In genomic region chr16:31423801-31424200, GRCh38 we compare ENCODE assay signal across 23 cellular contexts. TPM values are rescaled to one million over a fixed set of nuclear protein-coding genes. Genes with fewer than 3 reads are reported as not detected.
"Had no signal": no experiment of that assay in that cellular context is flagged by ENCODE, and none has a peak within 500 bp of the region (broad histone marks: within the 10 kb centered on the region; RNA-seq: fewer than 3 reads in every experiment).

No MANE protein-coding gene starts in this region.

- H3K4me1 ChIP-seq: foreskin keratinocyte had no signal

- DNase-seq: activated CD4-positive, alpha-beta T cell treated with anti-CD3 and anti-CD28 coated beads for 48 hours; activated naive CD4-positive, alpha-beta T cell; activated naive CD8-positive, alpha-beta T cell treated with anti-CD3 and anti-CD28 coated beads, Interleukin-2, amount 50 U/mL, for 24 hours; activated T-cell treated with anti-CD3 and anti-CD28 coated beads, Interleukin-2, amount 50 U/mL, for 24 hours; effector CD4-positive, alpha-beta T cell; foreskin keratinocyte; hippocampal formation; left colon; lower lobe of right lung; mesendoderm; stimulated activated CD4-positive, alpha-beta T cell treated with anti-CD3 and anti-CD28 coated beads, Interleukin-12 subunit alpha, Interleukin-12 subunit beta, amount 100 ng/mL, for 4 hours; stimulated activated CD4-positive, alpha-beta T cell treated with anti-CD3 and anti-CD28 coated beads, Interleukin-4, amount 100 ng/mL, for 4 hours had no signal

- H3K36me3 ChIP-seq: lower lobe of right lung, tibial artery had no signal

- H3K4me3 Mint-ChIP-seq: activated CD4-positive, alpha-beta memory T cell treated with anti-CD3 and anti-CD28 coated beads, Interleukin-2, amount 10 ng/mL, durations not matched to agents 7 days and 5 days; activated naive CD8-positive, alpha-beta T cell treated with anti-CD3 and anti-CD28 coated beads, Interleukin-2, amount 50 U/mL, for 24 hours; activated T-cell treated with anti-CD3 and anti-CD28 coated beads, Interleukin-2, amount 50 U/mL, for 24 hours; activated T-helper 17 cell treated with anti-CD3 and anti-CD28 coated beads, Interleukin-2, amount 50 U/mL, for 72 hours; dendritic cell treated with granulocyte-macrophage colony-stimulating factor and Interleukin-4, amounts not matched to agents 40 ng/mL and 50 ng/mL, for 4 days; stimulated activated naive CD8-positive, alpha-beta T cell treated with anti-CD3 and anti-CD28 coated beads, Interleukin-15, Interleukin-2, amounts not matched to agents 100 ng/mL and 50 ng/mL, for 24 hours had no signal

- H3K9me3 ChIP-seq: lower lobe of right lung, mucosa of descending colon, tibial artery had no signal

- ATAC-seq: activated naive CD8-positive, alpha-beta T cell treated with anti-CD3 and anti-CD28 coated beads, Interleukin-2, amount 50 U/mL, for 24 hours; foreskin keratinocyte; left colon; lower lobe of right lung; mucosa of descending colon had no signal

- H3K27ac ChIP-seq: foreskin keratinocyte, lower lobe of right lung, SK-N-MC, tibial artery had no signal

- H3K27ac Mint-ChIP-seq: activated naive CD8-positive, alpha-beta T cell treated with anti-CD3 and anti-CD28 coated beads, Interleukin-2, amount 50 U/mL, for 24 hours; activated T-cell treated with anti-CD3 and anti-CD28 coated beads, Interleukin-2, amount 50 U/mL, for 24 hours; activated T-helper 17 cell treated with anti-CD3 and anti-CD28 coated beads, Interleukin-2, amount 50 U/mL, for 72 hours; dendritic cell treated with granulocyte-macrophage colony-stimulating factor and Interleukin-4, amounts not matched to agents 40 ng/mL and 50 ng/mL, for 4 days; progenitor cell of endocrine pancreas; stimulated activated naive CD8-positive, alpha-beta T cell treated with anti-CD3 and anti-CD28 coated beads, Interleukin-15, Interleukin-2, amounts not matched to agents 100 ng/mL and 50 ng/mL, for 24 hours had no signal

- H3K4me3 ChIP-seq: lower lobe of right lung, mucosa of descending colon, SK-N-MC, tibial artery had no signal

- H3K9me3 Mint-ChIP-seq: activated naive CD8-positive, alpha-beta T cell treated with anti-CD3 and anti-CD28 coated beads, Interleukin-2, amount 50 U/mL, for 24 hours; activated T-cell treated with anti-CD3 and anti-CD28 coated beads, Interleukin-2, amount 50 U/mL, for 24 hours; activated T-helper 17 cell treated with anti-CD3 and anti-CD28 coated beads, Interleukin-2, amount 50 U/mL, for 72 hours; dendritic cell treated with granulocyte-macrophage colony-stimulating factor and Interleukin-4, amounts not matched to agents 40 ng/mL and 50 ng/mL, for 4 days; stimulated activated naive CD8-positive, alpha-beta T cell treated with anti-CD3 and anti-CD28 coated beads, Interleukin-15, Interleukin-2, amounts not matched to agents 100 ng/mL and 50 ng/mL, for 24 hours had no signal

RNA-seq across cellular contexts. Expression of gene COX6A2, which starts 4.4 kb away (rescaled TPM):
- total RNA-seq: activated CD4-positive, alpha-beta memory T cell treated with anti-CD3 and anti-CD28 coated beads, Interleukin-2, amount 10 ng/mL, durations not matched to agents 7 days and 5 days; activated T-helper 17 cell treated with anti-CD3 and anti-CD28 coated beads, Interleukin-2, amount 50 U/mL, for 72 hours; cerebellum; foreskin keratinocyte; left colon; lower lobe of right lung; osteoblast; progenitor cell of endocrine pancreas; T-helper 2 cell treated with Interferon-gamma antibody and Interleukin-4, amounts not matched to agents 100 ng/mL and 5 ng/mL, for 36 hours had no signal
- polyA plus RNA-seq: foreskin keratinocyte had no signal

RNA-seq across cellular contexts. Expression of gene ITGAD, which starts 30.7 kb away (rescaled TPM):
- total RNA-seq: activated CD4-positive, alpha-beta memory T cell treated with anti-CD3 and anti-CD28 coated beads, Interleukin-2, amount 10 ng/mL, durations not matched to agents 7 days and 5 days; activated T-helper 17 cell treated with anti-CD3 and anti-CD28 coated beads, Interleukin-2, amount 50 U/mL, for 72 hours; cerebellum; foreskin keratinocyte; osteoblast; progenitor cell of endocrine pancreas had no signal
- polyA plus RNA-seq: foreskin keratinocyte had no signal
